2 cellular contexts compared by ENCODE assay signal in the genomic region with DNA sequence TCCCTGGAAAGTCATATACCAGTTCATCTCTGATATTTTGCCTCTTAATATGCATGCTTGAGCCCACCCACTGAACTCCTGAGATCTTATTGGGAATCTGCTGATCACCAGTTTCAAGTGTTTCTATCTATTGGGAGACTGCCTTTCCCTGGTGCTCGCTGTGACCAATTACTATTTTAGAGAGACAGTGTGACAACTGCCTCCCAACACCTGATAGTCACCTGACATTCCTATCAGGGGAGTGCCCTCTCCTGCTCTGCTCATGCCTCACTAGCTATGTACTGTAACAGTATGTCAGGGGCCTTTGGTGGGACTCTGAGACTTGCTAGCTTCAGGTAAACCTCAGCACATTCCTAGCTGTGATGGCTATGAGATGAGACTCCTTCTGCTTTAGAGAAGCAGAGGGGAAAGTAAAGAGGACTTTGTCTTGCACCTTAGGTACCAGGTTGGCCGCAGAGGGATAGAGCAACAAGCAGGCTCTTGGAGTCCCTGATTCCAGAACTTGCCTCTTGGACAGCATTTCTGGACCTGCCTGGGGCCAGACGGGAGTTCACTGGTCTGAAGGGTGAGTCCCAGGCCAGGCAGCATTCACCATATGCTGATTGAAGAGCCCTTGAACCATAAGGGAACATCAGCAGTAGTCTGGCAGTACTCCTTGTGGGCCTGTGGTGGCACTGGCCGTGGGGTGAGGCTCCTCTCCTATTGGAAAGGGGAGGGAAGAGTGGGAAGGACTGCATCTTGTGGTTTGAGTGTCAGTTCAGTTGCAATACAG.
TF ChIP-seq lines count a peak whose summit lies in the region.

No MANE protein-coding gene starts in this region.

TF ChIP-seq in H1, 55 proteins besides CTCF, POLR2A, EP300 and RAD21:
- TF ChIP-seq SP1 (IDR thresholded peaks at IDR 0.05; ENCODE audit: low read depth, low read length), result no peak

TF ChIP-seq in SK-N-SH, 30 proteins besides CTCF, POLR2A, EP300 and RAD21:
- TF ChIP-seq, protein P1, sequence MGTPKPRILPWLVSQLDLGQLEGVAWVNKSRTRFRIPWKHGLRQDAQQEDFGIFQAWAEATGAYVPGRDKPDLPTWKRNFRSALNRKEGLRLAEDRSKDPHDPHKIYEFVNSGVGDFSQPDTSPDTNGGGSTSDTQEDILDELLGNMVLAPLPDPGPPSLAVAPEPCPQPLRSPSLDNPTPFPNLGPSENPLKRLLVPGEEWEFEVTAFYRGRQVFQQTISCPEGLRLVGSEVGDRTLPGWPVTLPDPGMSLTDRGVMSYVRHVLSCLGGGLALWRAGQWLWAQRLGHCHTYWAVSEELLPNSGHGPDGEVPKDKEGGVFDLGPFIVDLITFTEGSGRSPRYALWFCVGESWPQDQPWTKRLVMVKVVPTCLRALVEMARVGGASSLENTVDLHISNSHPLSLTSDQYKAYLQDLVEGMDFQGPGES (IDR thresholded peaks at IDR 0.05; ENCODE audit: low read depth, low read length), result no peak
- TF ChIP-seq JUND (IDR thresholded peaks at IDR 0.05), result no peak
- no peak for TF ChIP-seq EZH2phosphoT487 (IDR thresholded peaks at IDR 0.05; ENCODE audit: borderline replicate concordance, low read depth)
- TF ChIP-seq RCOR1 (IDR thresholded peaks at IDR 0.05; ENCODE audit: low read length), result no peak
- TF ChIP-seq NFIC (IDR thresholded peaks at IDR 0.05; ENCODE audit: borderline replicate concordance), result no peak
- TF ChIP-seq MEF2A (IDR thresholded peaks at IDR 0.05; ENCODE audit: borderline replicate concordance, low read depth), result no peak
- no peak for TF ChIP-seq CHD2 (IDR thresholded peaks at IDR 0.05; ENCODE audit: low read length, partially characterized antibody)
